In the genomic region with DNA sequence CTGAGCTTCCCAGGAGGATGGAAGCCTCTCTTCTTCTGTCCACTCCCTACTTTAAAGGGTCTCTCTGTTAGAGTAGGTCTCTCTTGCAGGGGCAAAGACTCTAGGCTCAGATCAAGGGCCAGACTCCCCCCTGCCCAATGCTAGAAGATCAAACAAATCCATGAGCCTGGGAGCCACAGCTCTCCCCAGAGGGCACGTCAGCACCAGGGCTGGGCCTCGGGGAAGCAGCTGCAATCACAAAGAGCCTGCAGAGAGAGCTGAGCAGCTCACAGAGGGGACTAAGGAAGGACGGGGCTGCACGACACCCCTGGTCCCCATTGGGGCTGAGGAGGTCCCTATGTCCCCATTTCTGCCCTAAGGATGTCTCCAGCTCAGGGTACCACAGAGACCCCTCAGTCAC, we compare ENCODE assay signal across 18 cellular contexts.
"Had no signal": no experiment of that assay in that cellular context is flagged by ENCODE, and none has a peak within 500 bp of the region (broad histone marks: within the 10 kb centered on the region; RNA-seq: fewer than 3 reads in every experiment).

No MANE protein-coding gene starts in this region.

- ATAC-seq: gastrocnemius medialis, lower lobe of right lung had no signal

- H3K27ac ChIP-seq: coronary artery, epithelial cell of prostate, gastrocnemius medialis, hepatocyte, lower lobe of right lung, neutrophil, thyroid gland, VCaP had no signal

- DNase-seq: activated CD4-positive, alpha-beta memory T cell treated with anti-CD3 and anti-CD28 coated beads for 36 hours; activated gamma-delta T cell treated with Interleukin-2 at 50 U/mL for 16 hours; activated T-cell treated with anti-CD3 and anti-CD28 coated beads, Interleukin-2, amount 50 U/mL, for 48 hours; effector memory CD4-positive, alpha-beta T cell; gastrocnemius medialis; lower lobe of right lung; naive B cell; stimulated activated CD4-positive, alpha-beta T cell treated with anti-CD3 and anti-CD28 coated beads, Interleukin-2, amount 100 ng/mL, for 48 hours; stimulated activated CD8-positive, alpha-beta memory T cell treated with anti-CD3 and anti-CD28 coated beads, Interleukin-4, amount 100 ng/mL, for 48 hours; stimulated activated naive CD8-positive, alpha-beta T cell treated with anti-CD3 and anti-CD28 coated beads, Interleukin-15, amount 100 ng/mL, for 72 hours; T-cell; T1000; thyroid gland had no signal
